In the genomic region with DNA sequence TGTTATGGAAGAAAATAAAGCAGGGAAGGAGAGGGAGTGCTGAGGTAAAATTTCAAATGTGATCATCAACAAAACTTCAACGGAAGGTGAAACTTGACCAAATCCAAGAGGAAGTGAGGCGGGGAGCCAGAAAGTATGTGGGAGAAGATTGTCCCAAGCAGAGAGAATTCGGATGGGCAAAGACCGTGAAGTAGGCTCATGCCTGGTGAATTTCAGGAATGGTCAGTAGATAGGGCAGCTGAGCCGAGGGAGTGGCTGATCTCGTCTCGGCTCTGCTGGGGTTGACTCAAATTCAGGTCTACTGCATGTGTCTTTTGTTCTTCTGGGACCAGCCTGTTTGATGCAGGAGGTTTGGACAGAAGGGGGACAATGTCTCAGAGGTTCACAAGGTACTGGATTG, we compare ENCODE assay signal across 31 cellular contexts. TPM values are rescaled to one million over a fixed set of nuclear protein-coding genes. Genes with fewer than 3 reads are reported as not detected.
"Had no signal": no experiment of that assay in that cellular context is flagged by ENCODE, and none has a peak within 500 bp of the region (broad histone marks: within the 10 kb centered on the region; RNA-seq: fewer than 3 reads in every experiment).

No MANE protein-coding gene starts in this region.

- H3K4me1 ChIP-seq: ascending aorta, body of pancreas, Peyer's patch, SJCRH30 had no signal

- H3K4me2 ChIP-seq: SK-N-SH had no signal

- ATAC-seq: activated CD8-positive, alpha-beta memory T cell treated with anti-CD3 and anti-CD28 coated beads, Interleukin-2, amount 10 ng/mL, durations not matched to agents 7 days and 5 days; activated CD8-positive, alpha-beta T cell treated with anti-CD3 and anti-CD28 coated beads, Interleukin-2, amount 10 ng/mL, durations not matched to agents 7 days and 5 days; activated naive CD4-positive, alpha-beta T cell treated with anti-CD3 and anti-CD28 coated beads, Interleukin-2, amount 50 U/mL, for 72 hours; activated naive CD8-positive, alpha-beta T cell treated with anti-CD3 and anti-CD28 coated beads, Interleukin-2, amount 50 U/mL, for 24 hours; body of pancreas; WTC11 had no signal

- H3K27ac ChIP-seq: ascending aorta, body of pancreas, Peyer's patch, RWPE1, SJCRH30 had no signal

- H3K9ac ChIP-seq: SK-N-SH had no signal

- H3K4me3 ChIP-seq: ascending aorta, body of pancreas, Peyer's patch, SJCRH30 had no signal

- H3K27me3 ChIP-seq: ascending aorta, body of pancreas, Peyer's patch, SJCRH30 had no signal

- DNase-seq: activated CD4-positive, alpha-beta T cell treated with anti-CD3 and anti-CD28 coated beads for 48 hours; activated CD4-positive, alpha-beta T cell treated with anti-CD3 and anti-CD28 coated beads, Interleukin-2, amount 50 U/mL, for 4 hours; activated CD4-positive, CD25-positive, alpha-beta regulatory T cell treated with anti-CD3 and anti-CD28 coated beads, Interleukin-2, amount 50 U/mL, for 72 hours; activated CD8-positive, alpha-beta memory T cell treated with anti-CD3 and anti-CD28 coated beads, Interleukin-2, amount 10 ng/mL, durations not matched to agents 7 days and 5 days; activated CD8-positive, alpha-beta T cell treated with anti-CD3 and anti-CD28 coated beads, Interleukin-2, amount 10 ng/mL, durations not matched to agents 7 days and 5 days; activated effector memory CD4-positive, alpha-beta T cell treated with anti-CD3 and anti-CD28 coated beads, Interleukin-2, amount 50 U/mL, for 16 hours; activated naive CD4-positive, alpha-beta T cell treated with Interleukin-2 at 50 U/mL for 16 hours; activated naive CD8-positive, alpha-beta T cell treated with anti-CD3 and anti-CD28 coated beads, Interleukin-2, amount 50 U/mL, for 24 hours; activated T-cell treated with anti-CD3 and anti-CD28 coated beads, Interleukin-2, amount 50 U/mL, for 24 hours; amniotic stem cell; body of pancreas; Karpas-422; MM.1S; NCI-H1105 treated with DMSO at 0.1 percent for 48 hours; NCI-H1436 treated with DMSO at 0.1 percent for 48 hours; NCI-H187; NCI-H2081; NCI-H510A treated with DMSO at 0.1 percent for 48 hours; NCI-H69; NK-92 treated with Interleukin-12 subunit alpha and Interleukin-12 subunit beta, amount 100 ng/mL, for 24 hours; Peyer's patch; Right ventricle myocardium superior; SJCRH30; SK-N-SH; SW 1271 had no signal

- H3K9me3 ChIP-seq: ascending aorta, body of pancreas, Peyer's patch, SJCRH30, SK-N-SH had no signal

- H3K36me3 ChIP-seq: ascending aorta, Peyer's patch, SJCRH30 had no signal

RNA-seq across cellular contexts. Expression of gene TCF15, which starts 59.5 kb away (rescaled TPM):
- total RNA-seq: activated CD8-positive, alpha-beta memory T cell treated with anti-CD3 and anti-CD28 coated beads, Interleukin-2, amount 10 ng/mL, durations not matched to agents 7 days and 5 days; activated CD8-positive, alpha-beta T cell treated with anti-CD3 and anti-CD28 coated beads, Interleukin-2, amount 10 ng/mL, durations not matched to agents 7 days and 5 days; body of pancreas; bronchial epithelial cell; Peyer's patch; SJCRH30; T-helper 1 cell treated with Interleukin-12 subunit alpha and Interleukin-12 subunit beta and Interleukin-4 antibody, amounts not matched to agents 30 ng/mL and 1 ng/mL, for 36 hours had no signal
- polyA plus RNA-seq: SK-N-SH had no signal
